25 cellular contexts compared by ENCODE assay signal in the genomic region with DNA sequence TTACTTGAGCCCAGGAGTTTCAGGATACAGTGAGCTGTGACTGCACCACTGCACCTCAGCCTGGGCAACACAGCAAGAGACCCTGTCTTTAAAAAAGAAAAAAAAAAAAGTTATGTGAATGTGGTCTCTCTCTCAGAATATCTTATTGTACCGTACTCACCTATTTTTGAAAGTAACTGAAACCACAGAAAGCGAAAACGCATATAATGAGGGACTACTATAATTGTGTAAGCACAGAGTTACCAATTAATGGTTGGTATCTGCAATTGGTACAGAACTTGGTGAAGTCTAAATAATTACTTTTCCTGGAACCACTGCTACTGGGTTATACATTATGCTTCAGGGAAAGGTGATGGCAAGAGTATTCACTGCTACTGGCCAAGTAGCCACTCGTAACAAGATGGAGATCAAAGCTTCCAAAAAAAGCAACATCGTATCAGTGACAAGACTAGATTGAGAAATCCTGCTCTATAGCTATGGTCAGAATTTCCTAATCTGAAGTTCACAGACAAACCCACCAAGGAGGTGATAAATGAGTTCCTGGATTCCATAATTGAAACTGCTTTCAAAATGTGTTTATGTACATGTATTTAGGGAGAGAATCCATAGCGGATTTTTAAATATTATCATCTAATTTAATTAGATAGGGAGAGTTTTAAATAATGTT.
"Had no signal": no experiment of that assay in that cellular context is flagged by ENCODE, and none has a peak within 500 bp of the region (broad histone marks: within the 10 kb centered on the region; RNA-seq: fewer than 3 reads in every experiment).

No MANE protein-coding gene starts in this region.

- H3K4me1 ChIP-seq: ascending aorta had no signal

- H3K27me3 ChIP-seq: ascending aorta, SJSA1 had no signal

- H3K36me3 Mint-ChIP-seq: activated naive CD8-positive, alpha-beta T cell treated with anti-CD3 and anti-CD28 coated beads, Interleukin-2, amount 10 ng/mL, durations not matched to agents 7 days and 5 days had no signal

- H3K27ac Mint-ChIP-seq: activated CD8-positive, alpha-beta T cell treated with anti-CD3 and anti-CD28 coated beads, Interleukin-2, amount 10 ng/mL, durations not matched to agents 7 days and 5 days; activated naive CD8-positive, alpha-beta T cell treated with anti-CD3 and anti-CD28 coated beads, Interleukin-2, amount 10 ng/mL, durations not matched to agents 7 days and 5 days; brain; T-helper 1 cell treated with Interleukin-12 subunit alpha and Interleukin-12 subunit beta and Interleukin-4 antibody, amounts not matched to agents 30 μg/mL and 1 μg/mL, for 36 hours; WTC11 had no signal

- H3K4me3 Mint-ChIP-seq: activated CD8-positive, alpha-beta T cell treated with anti-CD3 and anti-CD28 coated beads, Interleukin-2, amount 10 ng/mL, durations not matched to agents 7 days and 5 days; activated naive CD8-positive, alpha-beta T cell treated with anti-CD3 and anti-CD28 coated beads, Interleukin-2, amount 10 ng/mL, durations not matched to agents 7 days and 5 days; brain; central memory CD8-positive, alpha-beta T cell; T-helper 1 cell treated with Interleukin-12 subunit alpha and Interleukin-12 subunit beta and Interleukin-4 antibody, amounts not matched to agents 30 μg/mL and 1 μg/mL, for 36 hours; WTC11 had no signal

- H3K4me3 ChIP-seq: ascending aorta, SJSA1 had no signal

- DNase-seq: activated CD4-positive, alpha-beta T cell treated with anti-CD3 and anti-CD28 coated beads for 48 hours; activated CD4-positive, alpha-beta T cell treated with anti-CD3 and anti-CD28 coated beads, Interleukin-2, amount 50 U/mL, for 4 hours; activated CD4-positive, CD25-positive, alpha-beta regulatory T cell treated with anti-CD3 and anti-CD28 coated beads, Interleukin-2, amount 50 U/mL, for 72 hours; activated CD8-positive, alpha-beta memory T cell treated with anti-CD3 and anti-CD28 coated beads, Interleukin-2, amount 50 U/mL, for 48 hours; activated CD8-positive, alpha-beta T cell treated with anti-CD3 and anti-CD28 coated beads, Interleukin-2, amount 10 ng/mL, durations not matched to agents 7 days and 5 days; activated naive CD4-positive, alpha-beta T cell treated with anti-CD3 and anti-CD28 coated beads, Interleukin-2, amount 50 U/mL, for 16 hours; activated naive CD8-positive, alpha-beta T cell treated with anti-CD3 and anti-CD28 coated beads, Interleukin-2, amount 10 ng/mL, durations not matched to agents 7 days and 5 days; activated T-cell treated with anti-CD3 and anti-CD28 coated beads, Interleukin-2, amount 50 U/mL, for 1 hour; amniotic stem cell; Karpas-422; MM.1S; NCI-H1092 treated with DMSO at 0.1 percent for 48 hours; NCI-H1417 treated with DMSO at 0.1 percent for 48 hours; NCI-H1694; NCI-H2029 treated with DMSO at 0.1 percent for 48 hours; NCI-H345; NCI-H510A; NCI-H526 treated with DMSO at 0.1 percent for 48 hours; NCI-H82 had no signal

- H3K27me3 Mint-ChIP-seq: brain; central memory CD8-positive, alpha-beta T cell had no signal

- H3K9me3 ChIP-seq: ascending aorta, SJSA1 had no signal

- H3K4me1 Mint-ChIP-seq: activated naive CD8-positive, alpha-beta T cell treated with anti-CD3 and anti-CD28 coated beads, Interleukin-2, amount 10 ng/mL, durations not matched to agents 7 days and 5 days had no signal

- H3K9me3 Mint-ChIP-seq: activated naive CD8-positive, alpha-beta T cell treated with anti-CD3 and anti-CD28 coated beads, Interleukin-2, amount 10 ng/mL, durations not matched to agents 7 days and 5 days; brain; central memory CD8-positive, alpha-beta T cell; T-helper 1 cell treated with Interleukin-12 subunit alpha and Interleukin-12 subunit beta and Interleukin-4 antibody, amounts not matched to agents 30 μg/mL and 1 μg/mL, for 36 hours; WTC11 had no signal

- ATAC-seq: activated CD8-positive, alpha-beta T cell treated with anti-CD3 and anti-CD28 coated beads, Interleukin-2, amount 10 ng/mL, durations not matched to agents 7 days and 5 days; WTC11 had no signal

- H3K27ac ChIP-seq: ascending aorta, SJSA1 had no signal

- H3K36me3 ChIP-seq: ascending aorta had no signal
